ENCODE assay signal across 26 cellular contexts in the genomic region with DNA sequence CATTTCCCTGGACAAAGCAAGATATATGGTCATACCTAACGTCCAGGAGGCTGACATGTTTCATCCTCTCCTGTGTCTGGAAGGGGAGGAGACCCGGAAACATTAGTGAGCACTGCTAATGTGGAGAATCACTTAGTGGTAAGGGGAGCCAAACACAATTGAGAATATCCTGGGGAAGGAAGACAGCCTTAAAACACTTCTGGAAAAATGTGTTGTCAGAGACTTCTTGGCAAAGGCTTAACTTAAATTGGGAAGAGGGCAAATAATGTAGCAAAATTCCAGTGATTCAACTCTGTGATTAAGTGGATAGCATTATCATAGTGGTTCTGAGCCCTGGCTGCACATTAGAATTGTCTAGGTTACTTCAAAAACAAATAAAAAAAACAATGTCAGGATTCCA. TPM values are rescaled to one million over a fixed set of nuclear protein-coding genes. Genes with fewer than 3 reads are reported as not detected.
DNase-seq lines count a peak whose midpoint lies in the region; ATAC-seq and TF ChIP-seq lines count a peak whose summit lies in the region.
"Had no signal": no experiment of that assay in that cellular context is flagged by ENCODE, and none has a peak within 500 bp of the region (broad histone marks: within the 10 kb centered on the region; RNA-seq: fewer than 3 reads in every experiment).

No MANE protein-coding gene starts in this region.

- TF ChIP-seq CTCF in HFFc6 (IDR thresholded peaks at IDR 0.05) (no peak), esophagus squamous epithelium (IDR thresholded peaks at IDR 0.05) (no peak), lower lobe of right lung (IDR thresholded peaks at IDR 0.05) (no peak)

- peak overlapping the region in 3 of 4 donors; percentile 29 to 59 (median 56) for H3K27ac ChIP-seq in esophagus squamous epithelium
- H3K27ac ChIP-seq in lower lobe of right lung: peak overlapping the region; percentile 31
- peak overlapping the region; percentile 50 for H3K27ac ChIP-seq in temporal lobe (ENCODE audit: low read depth, low read length)
- H3K27ac ChIP-seq: hepatocyte, spleen, testis had no signal

- ATAC-seq in lower lobe of right lung (no peak), SK-N-SH treated with all-trans-retinoic acid at 6 μM for 48 hours (no peak)
- ATAC-seq: naive thymus-derived CD8-positive, alpha-beta T cell had no signal

- H3K4me1 ChIP-seq in esophagus squamous epithelium (peaks cover 0 to 55% (median 3%) of the 10 kb centered on the region in 3 donors), lower lobe of right lung (peaks cover 29% of the 10 kb centered on the region)
- H3K4me1 ChIP-seq: testis had no signal

- 57 to 74% methylated on average over 2 of the region's 2 CpGs for WGBS in esophagus squamous epithelium, 2 donors

- H3K27ac Mint-ChIP-seq in HFFc6: 0 out of 2 replicates have a peak overlapping the region, but pooled peaks have one; percentile 22
- H3K27ac Mint-ChIP-seq: activated CD4-positive, alpha-beta T cell treated with anti-CD3 and anti-CD28 coated beads, Interleukin-2, amount 10 ng/mL, durations not matched to agents 7 days and 5 days; CD8-positive, alpha-beta memory T cell; naive thymus-derived CD8-positive, alpha-beta T cell had no signal

- H3K36me3 ChIP-seq in esophagus squamous epithelium (peaks cover 0 to 65% (median 0%) of the 10 kb centered on the region in 3 donors), lower lobe of right lung (peaks cover 60% of the 10 kb centered on the region)

- peaks cover 12% of the 10 kb centered on the region; the same call in 1 of the 2 replicates for H3K36me3 Mint-ChIP-seq in HFFc6 (ENCODE audit: low read depth)

- no peak overlapping the region for H3K4me3 ChIP-seq in esophagus squamous epithelium
- H3K4me3 ChIP-seq in lower lobe of right lung: no peak overlapping the region
- H3K4me3 ChIP-seq: hepatocyte, spleen, testis had no signal

- no peak for TF ChIP-seq POLR2A in esophagus squamous epithelium (IDR thresholded peaks at IDR 0.05)

- peaks cover 8% of the 10 kb centered on the region; the same call in 1 of the 2 replicates for H3K4me1 Mint-ChIP-seq in HFFc6 (ENCODE audit: low read depth)
- H3K4me1 Mint-ChIP-seq: naive thymus-derived CD8-positive, alpha-beta T cell had no signal

- H3K27me3 ChIP-seq in esophagus squamous epithelium (no peaks in the 10 kb centered on the region), lower lobe of right lung (ENCODE audit: low read depth) (no peaks in the 10 kb centered on the region)
- H3K27me3 ChIP-seq: hepatocyte, spleen, testis had no signal

- H3K9me3 ChIP-seq in esophagus squamous epithelium (no peaks in the 10 kb centered on the region), lower lobe of right lung (no peaks in the 10 kb centered on the region)
- H3K9me3 ChIP-seq: testis had no signal

- DNase-seq in HFFc6 (peak; percentile 17), esophagus squamous epithelium (lab: John Stamatoyannopoulos, UW) (no peak), lower lobe of right lung (no peak), D341Med (ENCODE audit: low spot score) (no peak), NCI-H446 treated with DMSO at 0.1 percent for 48 hours (lab: John Stamatoyannopoulos, UW) (no peak), HUDEP-2 (lab: John Stamatoyannopoulos, UW; ENCODE audit: unreplicated experiment in 76 of 76) (no peak)
- DNase-seq: activated CD4-positive, alpha-beta T cell treated with anti-CD3 and anti-CD28 coated beads, Interleukin-2, amount 10 ng/mL, durations not matched to agents 7 days and 5 days; activated CD8-positive, alpha-beta memory T cell treated with anti-CD3 and anti-CD28 coated beads, Interleukin-2, amount 50 U/mL, for 4 hours; CD8-positive, alpha-beta memory T cell; central memory CD4-positive, alpha-beta T cell; DMS79; effector CD4-positive, alpha-beta T cell; mesendoderm; naive thymus-derived CD8-positive, alpha-beta T cell; NCI-H1092 treated with DMSO at 0.1 percent for 48 hours; NCI-H2081 treated with DMSO at 0.1 percent for 48 hours; NCI-H510A treated with DMSO at 0.1 percent for 48 hours; posterior cingulate gyrus; spleen; stimulated activated CD8-positive, alpha-beta memory T cell treated with anti-CD3 and anti-CD28 coated beads, Interleukin-4, amount 100 ng/mL, for 48 hours; T-helper 1 cell; testis had no signal

- H3K9me3 Mint-ChIP-seq in HFFc6: no peaks in the 10 kb centered on the region; the same call in 1 of the 2 replicates

- no peaks in the 10 kb centered on the region for H3K27me3 Mint-ChIP-seq in HFFc6 (ENCODE audit: insufficient read depth)
- H3K27me3 Mint-ChIP-seq: activated CD4-positive, alpha-beta T cell treated with anti-CD3 and anti-CD28 coated beads, Interleukin-2, amount 10 ng/mL, durations not matched to agents 7 days and 5 days had no signal

- H3K4me3 Mint-ChIP-seq in HFFc6: no peak overlapping the region
- H3K4me3 Mint-ChIP-seq: activated CD4-positive, alpha-beta T cell treated with anti-CD3 and anti-CD28 coated beads, Interleukin-2, amount 10 ng/mL, durations not matched to agents 7 days and 5 days; CD8-positive, alpha-beta memory T cell; naive thymus-derived CD8-positive, alpha-beta T cell had no signal

- intact Hi-C loops in esophagus squamous epithelium (cut with DNase I): no loop called here
- intact Hi-C loops in lower lobe of right lung (cut with DNase I): no loop called here

TF ChIP-seq in SK-N-SH treated with all-trans-retinoic acid at 6 μM for 48 hours, 23 proteins besides CTCF, POLR2A, EP300 and RAD21:
- TF ChIP-seq, protein P1, sequence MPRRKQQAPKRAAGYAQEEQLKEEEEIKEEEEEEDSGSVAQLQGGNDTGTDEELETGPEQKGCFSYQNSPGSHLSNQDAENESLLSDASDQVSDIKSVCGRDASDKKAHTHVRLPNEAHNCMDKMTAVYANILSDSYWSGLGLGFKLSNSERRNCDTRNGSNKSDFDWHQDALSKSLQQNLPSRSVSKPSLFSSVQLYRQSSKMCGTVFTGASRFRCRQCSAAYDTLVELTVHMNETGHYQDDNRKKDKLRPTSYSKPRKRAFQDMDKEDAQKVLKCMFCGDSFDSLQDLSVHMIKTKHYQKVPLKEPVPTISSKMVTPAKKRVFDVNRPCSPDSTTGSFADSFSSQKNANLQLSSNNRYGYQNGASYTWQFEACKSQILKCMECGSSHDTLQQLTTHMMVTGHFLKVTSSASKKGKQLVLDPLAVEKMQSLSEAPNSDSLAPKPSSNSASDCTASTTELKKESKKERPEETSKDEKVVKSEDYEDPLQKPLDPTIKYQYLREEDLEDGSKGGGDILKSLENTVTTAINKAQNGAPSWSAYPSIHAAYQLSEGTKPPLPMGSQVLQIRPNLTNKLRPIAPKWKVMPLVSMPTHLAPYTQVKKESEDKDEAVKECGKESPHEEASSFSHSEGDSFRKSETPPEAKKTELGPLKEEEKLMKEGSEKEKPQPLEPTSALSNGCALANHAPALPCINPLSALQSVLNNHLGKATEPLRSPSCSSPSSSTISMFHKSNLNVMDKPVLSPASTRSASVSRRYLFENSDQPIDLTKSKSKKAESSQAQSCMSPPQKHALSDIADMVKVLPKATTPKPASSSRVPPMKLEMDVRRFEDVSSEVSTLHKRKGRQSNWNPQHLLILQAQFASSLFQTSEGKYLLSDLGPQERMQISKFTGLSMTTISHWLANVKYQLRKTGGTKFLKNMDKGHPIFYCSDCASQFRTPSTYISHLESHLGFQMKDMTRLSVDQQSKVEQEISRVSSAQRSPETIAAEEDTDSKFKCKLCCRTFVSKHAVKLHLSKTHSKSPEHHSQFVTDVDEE (CRISPR knock-in tag; IDR thresholded peaks at IDR 0.05): no peak
- TF ChIP-seq CSRNP3 (CRISPR knock-in tag; IDR thresholded peaks at IDR 0.05): no peak
- TF ChIP-seq PPARA (CRISPR knock-in tag; IDR thresholded peaks at IDR 0.05; ENCODE audit: borderline replicate concordance): no peak
- no peak for TF ChIP-seq ZFP3 (CRISPR knock-in tag; IDR thresholded peaks at IDR 0.05)

RNA-seq across cellular contexts. Expression of gene SPARCL1, which starts 39.5 kb away (rescaled TPM):
- not detected for total RNA-seq in HFFc6 (2021; fragmentation: NEBNext Ultra II Directional; extraction: Animal tissue kit (Norgen Biotek cat#: 25700))
- total RNA-seq in esophagus squamous epithelium (100 to 1,000 TPM in 2 of 4 donors, 10 to 100 TPM in 2; 37.3 to 450 (median 131) TPM), lower lobe of right lung (299 TPM), temporal lobe (68.4 TPM)
- total RNA-seq: activated CD4-positive, alpha-beta T cell treated with anti-CD3 and anti-CD28 coated beads, Interleukin-2, amount 10 ng/mL, durations not matched to agents 7 days and 5 days; CD8-positive, alpha-beta memory T cell; LHCN-M2; naive thymus-derived CD8-positive, alpha-beta T cell had no signal

Comparison
In these comparisons a context has a peak if more than half of its experiments do, and no peak if none do; other contexts are left out.
1. RNA of gene SPARCL1, which starts 39.5 kb away (total RNA-seq): 299 TPM in lower lobe of right lung (single experiment), 37.3 to 450 TPM in esophagus squamous epithelium and 68.4 TPM in temporal lobe (single experiment); not detected in HFFc6; every median in the first group is over 10 times any median in the second.
2. Peak in every context shown above with its lines, with median percentiles within 50 percentile points of each other: H3K27ac ChIP-seq.